5 cellular contexts compared by ENCODE assay signal in the genomic region with DNA sequence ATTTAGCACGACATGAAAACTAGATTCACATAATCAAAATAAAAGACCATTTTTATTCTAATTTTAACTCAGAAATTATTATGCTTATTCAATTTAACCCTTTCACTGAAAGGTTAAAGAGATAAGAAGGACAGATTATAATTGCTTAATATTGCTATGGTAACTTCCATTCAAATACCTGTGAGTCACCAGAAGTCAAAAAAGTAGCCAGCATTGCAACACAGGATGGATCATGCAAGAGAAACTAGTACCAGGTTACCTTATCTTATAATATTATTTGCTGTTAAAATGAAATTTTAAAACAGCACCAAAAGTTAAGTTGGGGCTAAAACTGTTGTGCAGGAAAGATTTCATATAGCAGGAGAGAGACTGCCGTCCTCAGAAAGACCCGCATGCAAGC. TPM values are rescaled to one million over a fixed set of nuclear protein-coding genes. Genes with fewer than 3 reads are reported as not detected.
"Had no signal": no experiment of that assay in that cellular context is flagged by ENCODE, and none has a peak within 500 bp of the region (broad histone marks: within the 10 kb centered on the region; RNA-seq: fewer than 3 reads in every experiment).

No MANE protein-coding gene starts in this region.

RNA-seq across cellular contexts. Expression of a gene that starts 11.5 kb away (rescaled TPM):
- total RNA-seq: osteocyte, skeletal muscle tissue had no signal
- polyA plus RNA-seq: immature natural killer cell, mammary epithelial cell, smooth muscle cell had no signal
